In genomic region chr3:3157484-3157883, GRCh38 we compare ENCODE assay signal across 1 cellular context.
TF ChIP-seq lines count a peak whose summit lies in the region.

No MANE protein-coding gene starts in this region.

TF ChIP-seq in H1, 55 proteins besides CTCF, POLR2A, EP300 and RAD21:
- no peak for TF ChIP-seq HDAC6 (IDR thresholded peaks at IDR 0.05; ENCODE audit: low read depth, low read length)
- TF ChIP-seq KDM5A (IDR thresholded peaks at IDR 0.05; ENCODE audit: low read length), result no peak
- no peak for TF ChIP-seq NRF1 (IDR thresholded peaks at IDR 0.05; ENCODE audit: low read depth, low read length)
- no peak for TF ChIP-seq SP2 (IDR thresholded peaks at IDR 0.05; ENCODE audit: low read length)
- TF ChIP-seq MAFK (IDR thresholded peaks at IDR 0.05; ENCODE audit: low read depth, low read length), result no peak
- TF ChIP-seq CBX8 (IDR thresholded peaks at IDR 0.05; ENCODE audit: borderline replicate concordance, low read depth, low read length), result no peak
- TF ChIP-seq SIRT6 (IDR thresholded peaks at IDR 0.05; ENCODE audit: low read length), result no peak
